Comparison of ENCODE assay signal across 1 cellular context in the genomic region with DNA sequence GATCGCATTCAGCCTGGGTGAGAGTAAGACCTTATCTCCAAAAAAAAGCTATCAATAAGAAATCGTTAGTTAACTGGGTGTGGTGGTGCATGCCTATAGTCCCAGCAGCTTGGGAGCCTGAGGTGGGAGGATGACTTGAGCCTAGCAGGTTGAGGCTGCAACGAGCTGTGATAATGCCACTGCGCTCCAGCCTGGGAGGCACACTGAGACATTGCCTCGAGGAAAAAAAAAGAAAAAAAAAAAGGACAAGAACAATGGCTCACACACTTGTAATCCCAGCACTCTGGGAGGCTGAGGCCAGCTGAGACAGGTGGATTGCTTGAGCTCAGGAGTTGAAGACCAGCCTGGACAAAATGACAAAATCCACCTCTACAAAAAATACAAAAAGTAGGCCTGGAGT.
TF ChIP-seq lines count a peak whose summit lies in the region.

No MANE protein-coding gene starts in this region.

TF ChIP-seq in GM23338, 12 proteins besides CTCF, POLR2A, EP300 and RAD21 (continued from another document):
- TF ChIP-seq, protein P1, sequence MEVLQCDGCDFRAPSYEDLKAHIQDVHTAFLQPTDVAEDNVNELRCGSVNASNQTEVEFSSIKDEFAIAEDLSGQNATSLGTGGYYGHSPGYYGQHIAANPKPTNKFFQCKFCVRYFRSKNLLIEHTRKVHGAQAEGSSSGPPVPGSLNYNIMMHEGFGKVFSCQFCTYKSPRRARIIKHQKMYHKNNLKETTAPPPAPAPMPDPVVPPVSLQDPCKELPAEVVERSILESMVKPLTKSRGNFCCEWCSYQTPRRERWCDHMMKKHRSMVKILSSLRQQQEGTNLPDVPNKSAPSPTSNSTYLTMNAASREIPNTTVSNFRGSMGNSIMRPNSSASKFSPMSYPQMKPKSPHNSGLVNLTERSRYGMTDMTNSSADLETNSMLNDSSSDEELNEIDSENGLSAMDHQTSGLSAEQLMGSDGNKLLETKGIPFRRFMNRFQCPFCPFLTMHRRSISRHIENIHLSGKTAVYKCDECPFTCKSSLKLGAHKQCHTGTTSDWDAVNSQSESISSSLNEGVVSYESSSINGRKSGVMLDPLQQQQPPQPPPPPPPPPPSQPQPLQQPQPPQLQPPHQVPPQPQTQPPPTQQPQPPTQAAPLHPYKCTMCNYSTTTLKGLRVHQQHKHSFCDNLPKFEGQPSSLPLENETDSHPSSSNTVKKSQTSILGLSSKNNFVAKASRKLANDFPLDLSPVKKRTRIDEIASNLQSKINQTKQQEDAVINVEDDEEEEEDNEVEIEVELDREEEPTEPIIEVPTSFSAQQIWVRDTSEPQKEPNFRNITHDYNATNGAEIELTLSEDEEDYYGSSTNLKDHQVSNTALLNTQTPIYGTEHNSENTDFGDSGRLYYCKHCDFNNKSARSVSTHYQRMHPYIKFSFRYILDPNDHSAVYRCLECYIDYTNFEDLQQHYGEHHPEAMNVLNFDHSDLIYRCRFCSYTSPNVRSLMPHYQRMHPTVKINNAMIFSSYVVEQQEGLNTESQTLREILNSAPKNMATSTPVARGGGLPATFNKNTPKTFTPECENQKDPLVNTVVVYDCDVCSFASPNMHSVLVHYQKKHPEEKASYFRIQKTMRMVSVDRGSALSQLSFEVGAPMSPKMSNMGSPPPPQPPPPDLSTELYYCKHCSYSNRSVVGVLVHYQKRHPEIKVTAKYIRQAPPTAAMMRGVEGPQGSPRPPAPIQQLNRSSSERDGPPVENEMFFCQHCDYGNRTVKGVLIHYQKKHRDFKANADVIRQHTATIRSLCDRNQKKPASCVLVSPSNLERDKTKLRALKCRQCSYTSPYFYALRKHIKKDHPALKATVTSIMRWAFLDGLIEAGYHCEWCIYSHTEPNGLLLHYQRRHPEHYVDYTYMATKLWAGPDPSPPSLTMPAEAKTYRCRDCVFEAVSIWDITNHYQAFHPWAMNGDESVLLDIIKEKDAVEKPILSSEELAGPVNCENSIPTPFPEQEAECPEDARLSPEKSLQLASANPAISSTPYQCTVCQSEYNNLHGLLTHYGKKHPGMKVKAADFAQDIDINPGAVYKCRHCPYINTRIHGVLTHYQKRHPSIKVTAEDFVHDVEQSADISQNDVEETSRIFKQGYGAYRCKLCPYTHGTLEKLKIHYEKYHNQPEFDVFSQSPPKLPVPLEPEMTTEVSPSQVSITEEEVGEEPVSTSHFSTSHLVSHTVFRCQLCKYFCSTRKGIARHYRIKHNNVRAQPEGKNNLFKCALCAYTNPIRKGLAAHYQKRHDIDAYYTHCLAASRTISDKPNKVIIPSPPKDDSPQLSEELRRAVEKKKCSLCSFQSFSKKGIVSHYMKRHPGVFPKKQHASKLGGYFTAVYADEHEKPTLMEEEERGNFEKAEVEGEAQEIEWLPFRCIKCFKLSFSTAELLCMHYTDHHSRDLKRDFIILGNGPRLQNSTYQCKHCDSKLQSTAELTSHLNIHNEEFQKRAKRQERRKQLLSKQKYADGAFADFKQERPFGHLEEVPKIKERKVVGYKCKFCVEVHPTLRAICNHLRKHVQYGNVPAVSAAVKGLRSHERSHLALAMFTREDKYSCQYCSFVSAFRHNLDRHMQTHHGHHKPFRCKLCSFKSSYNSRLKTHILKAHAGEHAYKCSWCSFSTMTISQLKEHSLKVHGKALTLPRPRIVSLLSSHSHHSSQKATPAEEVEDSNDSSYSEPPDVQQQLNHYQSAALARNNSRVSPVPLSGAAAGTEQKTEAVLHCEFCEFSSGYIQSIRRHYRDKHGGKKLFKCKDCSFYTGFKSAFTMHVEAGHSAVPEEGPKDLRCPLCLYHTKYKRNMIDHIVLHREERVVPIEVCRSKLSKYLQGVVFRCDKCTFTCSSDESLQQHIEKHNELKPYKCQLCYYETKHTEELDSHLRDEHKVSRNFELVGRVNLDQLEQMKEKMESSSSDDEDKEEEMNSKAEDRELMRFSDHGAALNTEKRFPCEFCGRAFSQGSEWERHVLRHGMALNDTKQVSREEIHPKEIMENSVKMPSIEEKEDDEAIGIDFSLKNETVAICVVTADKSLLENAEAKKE (CRISPR knock-in tag; IDR thresholded peaks at IDR 0.05): no peak
- no peak for TF ChIP-seq REST (IDR thresholded peaks at IDR 0.05; ENCODE audit: unreplicated experiment)
- no peak for TF ChIP-seq ETS1 (IDR thresholded peaks at IDR 0.05)
